8 cellular contexts compared by ENCODE assay signal in genomic region chr7:30799206-30799975, GRCh38. TPM values are rescaled to one million over a fixed set of nuclear protein-coding genes. Genes with fewer than 3 reads are reported as not detected.
DNase-seq lines count a peak whose midpoint lies in the region; ATAC-seq, FAIRE-seq and TF ChIP-seq lines count a peak whose summit lies in the region.

No MANE protein-coding gene starts in this region.

- no peak overlapping the region for H3K27ac Mint-ChIP-seq in activated CD8-positive, alpha-beta T cell treated with anti-CD3 and anti-CD28 coated beads for 36 hours

- intact Hi-C loops in sigmoid colon (cut with DNase I): no loop called here
- intact Hi-C loops in activated CD8-positive, alpha-beta T cell treated with anti-CD3 and anti-CD28 coated beads for 36 hours (cut with micrococcal nuclease): no loop called here

- H3K9me3 ChIP-seq in sigmoid colon: no peaks in the 10 kb centered on the region

- 71 to 87% methylated on average over 2 of the region's 2 CpGs for WGBS in sigmoid colon, 2 donors

- H3K36me3 Mint-ChIP-seq in activated CD8-positive, alpha-beta T cell treated with anti-CD3 and anti-CD28 coated beads for 36 hours (ENCODE audit: low read depth): no peaks in the 10 kb centered on the region

- peak; percentile 43 for DNase-seq in DMS 273 treated with DMSO at 0.1 percent for 48 hours (lab: John Stamatoyannopoulos, UW)
- peak; percentile 58 for DNase-seq in GM20000 (ENCODE audit: low spot score)
- peak; percentile 98 for DNase-seq in bronchial epithelial cell (ENCODE audit: low read depth)
- DNase-seq in sigmoid colon: peak; percentile 89
- DNase-seq in NCI-H146 treated with DMSO at 0.1 percent for 48 hours (lab: John Stamatoyannopoulos, UW; ENCODE audit: unreplicated experiment): no peak
- DNase-seq in activated CD4-positive, alpha-beta T cell treated with anti-CD3 and anti-CD28 coated beads for 48 hours: no peak
- DNase-seq in activated CD8-positive, alpha-beta T cell treated with anti-CD3 and anti-CD28 coated beads for 36 hours: no peak

- no peak overlapping the region for H3K4me3 Mint-ChIP-seq in activated CD8-positive, alpha-beta T cell treated with anti-CD3 and anti-CD28 coated beads for 36 hours

- no peak for TF ChIP-seq EP300 in sigmoid colon (IDR thresholded peaks at IDR 0.05)

- POLR2A ChIA-PET in activated CD8-positive, alpha-beta T cell treated with anti-CD3 and anti-CD28 coated beads for 36 hours (lab: Charles Lee): no interaction called here

- peak; percentile 80 for ATAC-seq in HG03457 (IDR thresholded peaks at IDR 0.05; ENCODE audit: unreplicated experiment)
- no peak for ATAC-seq in activated CD8-positive, alpha-beta T cell treated with anti-CD3 and anti-CD28 coated beads for 36 hours

- H3K36me3 ChIP-seq in bronchial epithelial cell (ENCODE audit: control insufficient read depth, insufficient read depth, low read length) (no peaks in the 10 kb centered on the region), sigmoid colon (peaks cover 0 to 1% (median 0%) of the 10 kb centered on the region in 4 donors)

- no peak for FAIRE-seq in bronchial epithelial cell (lab: Jason Lieb, UNC)

- peak overlapping the region; percentile 26 to 60 (median 50) for H3K27ac ChIP-seq in sigmoid colon

- no peaks in the 10 kb centered on the region for H3K9me3 Mint-ChIP-seq in activated CD8-positive, alpha-beta T cell treated with anti-CD3 and anti-CD28 coated beads for 36 hours

- H3K27me3 Mint-ChIP-seq in activated CD8-positive, alpha-beta T cell treated with anti-CD3 and anti-CD28 coated beads for 36 hours: no peaks in the 10 kb centered on the region

- TF ChIP-seq POLR2A in sigmoid colon (IDR thresholded peaks at IDR 0.05): no peak

- H3K27me3 ChIP-seq in bronchial epithelial cell (ENCODE audit: control insufficient read depth, insufficient read depth, low read length): no peaks in the 10 kb centered on the region
- no peaks in the 10 kb centered on the region for H3K27me3 ChIP-seq in sigmoid colon

- TF ChIP-seq CTCF in GM20000 (IDR thresholded peaks at IDR 0.05; ENCODE audit: extremely low read depth, missing control alignments): no peak
- TF ChIP-seq CTCF in bronchial epithelial cell (IDR thresholded peaks at IDR 0.05; ENCODE audit: insufficient read depth, low read length, severe bottlenecking): no peak
- no peak for TF ChIP-seq CTCF in sigmoid colon (IDR thresholded peaks at IDR 0.05)
- TF ChIP-seq CTCF in activated CD8-positive, alpha-beta T cell treated with anti-CD3 and anti-CD28 coated beads for 36 hours (IDR thresholded peaks at IDR 0.05): no peak

- H3K4me3 ChIP-seq in bronchial epithelial cell (ENCODE audit: low read depth, low read length): no peak overlapping the region
- H3K4me3 ChIP-seq in sigmoid colon: no peak overlapping the region

- CTCF ChIA-PET in activated CD8-positive, alpha-beta T cell treated with anti-CD3 and anti-CD28 coated beads for 36 hours (lab: Charles Lee): interaction anchor here (0.9 to 1.5 kb wide), 6 partner anchors 15 to 335 kb away, joined by 3 to 5 read pairs (median 3); no protein-coding TSS in a partner anchor

- peaks cover 10% of the 10 kb centered on the region for H3K4me1 Mint-ChIP-seq in activated CD8-positive, alpha-beta T cell treated with anti-CD3 and anti-CD28 coated beads for 36 hours (ENCODE audit: low read depth)

- peaks cover 0 to 75% (median 67%) of the 10 kb centered on the region in 4 donors for H3K4me1 ChIP-seq in sigmoid colon

RNA-seq across cellular contexts. Expression of gene MINDY4, which starts 28.2 kb away (rescaled TPM):
- total RNA-seq in bronchial epithelial cell: 1.1 and 1.3 TPM in 2 replicates
- 10 to 100 TPM in 2 of 4 donors, 1 to 10 TPM in 2; 9.4 to 26.3 (median 16.0) TPM for total RNA-seq in sigmoid colon
- polyA plus RNA-seq in sigmoid colon: 1 to 10 TPM; 1.2 to 2.3 (median 1.8) TPM
- total RNA-seq in activated CD8-positive, alpha-beta T cell treated with anti-CD3 and anti-CD28 coated beads for 36 hours: 1 to 10 TPM; 1.3 to 1.7 TPM

RNA-seq across cellular contexts. Expression of gene INMT, which starts 47.5 kb away (rescaled TPM):
- total RNA-seq in bronchial epithelial cell: 0.13 and 0.26 TPM in 2 replicates
- total RNA-seq in sigmoid colon: 10 to 100 TPM in 3 of 4 donors, 1 to 10 TPM in 1; 5.9 to 39.6 (median 21.9) TPM
- 1 to 10 TPM; 3.7 to 9.6 (median 4.1) TPM for polyA plus RNA-seq in sigmoid colon
- not detected for total RNA-seq in activated CD8-positive, alpha-beta T cell treated with anti-CD3 and anti-CD28 coated beads for 36 hours

Comparison
In these comparisons a context has a peak if more than half of its experiments do, and no peak if none do; other contexts are left out.
1. DNase-seq: peak in DMS 273 treated with DMSO at 0.1 percent for 48 hours (single experiment), GM20000 (single experiment), bronchial epithelial cell (single experiment) and sigmoid colon (single experiment); none in NCI-H146 treated with DMSO at 0.1 percent for 48 hours (single experiment), activated CD4-positive, alpha-beta T cell treated with anti-CD3 and anti-CD28 coated beads for 48 hours (single experiment) and activated CD8-positive, alpha-beta T cell treated with anti-CD3 and anti-CD28 coated beads for 36 hours (single experiment).